In the genomic region with DNA sequence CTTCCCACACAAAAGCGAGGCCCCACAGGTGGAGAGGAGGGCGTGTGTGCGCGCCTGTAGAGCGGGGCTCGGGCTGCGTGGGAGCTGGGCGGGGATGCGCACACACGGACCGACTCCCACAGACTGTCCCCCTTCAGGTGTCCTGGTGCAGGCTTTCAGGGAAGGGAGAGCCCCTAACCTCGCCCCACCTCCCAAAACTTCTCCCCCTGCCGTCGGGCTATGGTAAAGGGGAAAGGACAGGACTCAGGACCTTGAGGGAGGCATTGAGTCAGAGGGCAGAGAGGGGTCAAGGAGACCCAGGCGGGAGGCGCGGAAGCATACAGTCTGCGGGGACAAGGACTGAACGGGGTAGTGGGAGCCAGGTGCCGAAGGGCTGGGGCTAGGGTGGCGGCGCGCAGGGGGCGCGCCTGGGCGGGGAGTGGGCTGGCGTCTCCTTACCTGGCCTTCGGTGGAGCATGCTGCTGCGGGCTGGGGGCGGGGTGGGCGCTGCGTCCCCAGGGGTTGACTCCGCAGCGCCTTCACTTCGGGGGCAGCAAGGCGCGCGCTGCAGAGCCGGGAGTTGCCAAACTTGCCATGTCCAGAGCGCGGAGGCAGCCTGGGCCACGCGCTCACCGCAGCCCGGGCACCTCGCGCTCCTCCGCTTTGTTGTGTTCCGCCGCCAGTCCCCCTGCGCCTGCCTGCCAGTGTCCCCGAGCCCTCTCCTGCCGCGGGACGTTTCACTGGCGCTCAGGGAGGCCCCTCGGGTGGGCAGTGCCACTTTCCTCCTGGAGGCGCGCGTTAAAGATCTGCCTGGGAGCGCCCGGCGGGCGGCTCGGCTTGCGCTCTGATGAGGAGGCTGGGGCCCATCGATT, we compare ENCODE assay signal across 7 cellular contexts.
DNase-seq lines count a peak whose midpoint lies in the region; ATAC-seq and TF ChIP-seq lines count a peak whose summit lies in the region.

No MANE protein-coding gene starts in this region.

- no peaks in the 10 kb centered on the region for H3K36me3 Mint-ChIP-seq in brain
- no peaks in the 10 kb centered on the region for H3K36me3 Mint-ChIP-seq in activated CD8-positive, alpha-beta memory T cell treated with anti-CD3 and anti-CD28 coated beads, Interleukin-2, amount 10 ng/mL, durations not matched to agents 7 days and 5 days

- no peak overlapping the region for H3K9ac ChIP-seq in HUES6 (ENCODE audit: low read length)

- peaks cover 7% of the 10 kb centered on the region for H3K27me3 Mint-ChIP-seq in brain
- peaks cover 13% of the 10 kb centered on the region for H3K27me3 Mint-ChIP-seq in activated CD8-positive, alpha-beta memory T cell treated with anti-CD3 and anti-CD28 coated beads, Interleukin-2, amount 10 ng/mL, durations not matched to agents 7 days and 5 days

- H3K27ac Mint-ChIP-seq in brain = peak overlapping the region in 4 of 5 experiments; percentile 67 to 90 (median 84)
- no peak overlapping the region for H3K27ac Mint-ChIP-seq in activated CD8-positive, alpha-beta memory T cell treated with anti-CD3 and anti-CD28 coated beads, Interleukin-2, amount 10 ng/mL, durations not matched to agents 7 days and 5 days

- H3K9me3 ChIP-seq in HUES6 (ENCODE audit: control insufficient read depth, insufficient read depth, low read depth, low read length) (no peaks in the 10 kb centered on the region), thymus (ENCODE audit: control insufficient read depth) (no peaks in the 10 kb centered on the region)

- CTCF ChIA-PET in activated CD8-positive, alpha-beta memory T cell treated with anti-CD3 and anti-CD28 coated beads, Interleukin-2, amount 10 ng/mL, durations not matched to agents 7 days and 5 days (lab: Charles Lee) = no interaction called here

- H3K4me3 ChIP-seq in HUES6 (ENCODE audit: low read depth, low read length) (peak overlapping the region; percentile 86), thymus (ENCODE audit: low read length) (peak overlapping the region; percentile 9)

- peaks cover 18% of the 10 kb centered on the region for H3K27me3 ChIP-seq in HUES6 (ENCODE audit: control insufficient read depth, insufficient read depth, low read length)
- peaks cover 13% of the 10 kb centered on the region for H3K27me3 ChIP-seq in thymus (ENCODE audit: control insufficient read depth, insufficient read depth)

- no peak for ATAC-seq in activated CD8-positive, alpha-beta memory T cell treated with anti-CD3 and anti-CD28 coated beads, Interleukin-2, amount 10 ng/mL, durations not matched to agents 7 days and 5 days

- 4% methylated on average over 67 of the region's 67 CpGs for WGBS in thymus

- no peak for TF ChIP-seq POLR2A in erythroblast (IDR thresholded peaks at IDR 0.05; ENCODE audit: low read length)

- peaks cover 53% of the 10 kb centered on the region for H3K4me1 Mint-ChIP-seq in brain
- H3K4me1 Mint-ChIP-seq in activated CD8-positive, alpha-beta memory T cell treated with anti-CD3 and anti-CD28 coated beads, Interleukin-2, amount 10 ng/mL, durations not matched to agents 7 days and 5 days = no peaks in the 10 kb centered on the region

- H3K4me1 ChIP-seq in HUES6 (ENCODE audit: control insufficient read depth, insufficient read depth, low read length) (peaks cover 4% of the 10 kb centered on the region; the same call in 1 of the 2 replicates), thymus (ENCODE audit: control insufficient read depth, insufficient read depth, low read length) (no peaks in the 10 kb centered on the region)

- DNase-seq in iris pigment epithelial cell (ENCODE audit: low read depth) (peak; percentile 41), NCI-H446 treated with DMSO at 0.1 percent for 48 hours (lab: John Stamatoyannopoulos, UW) (no peak), erythroblast (lab: John Stamatoyannopoulos, UW) (no peak)
- no peak for DNase-seq in activated CD8-positive, alpha-beta memory T cell treated with anti-CD3 and anti-CD28 coated beads, Interleukin-2, amount 10 ng/mL, durations not matched to agents 7 days and 5 days

- H3K36me3 ChIP-seq in HUES6 (ENCODE audit: control insufficient read depth, insufficient read depth, low read length) = no peaks in the 10 kb centered on the region
- no peaks in the 10 kb centered on the region for H3K36me3 ChIP-seq in thymus (ENCODE audit: control insufficient read depth, insufficient read depth)

- TF ChIP-seq CTCF in brain (conservative IDR thresholded peaks at IDR 0.05) = peak; percentile 14 to 48

- peak overlapping the region; percentile 77 to 92 (median 83) for H3K4me3 Mint-ChIP-seq in brain
- no peak overlapping the region for H3K4me3 Mint-ChIP-seq in activated CD8-positive, alpha-beta memory T cell treated with anti-CD3 and anti-CD28 coated beads, Interleukin-2, amount 10 ng/mL, durations not matched to agents 7 days and 5 days

- no peaks in the 10 kb centered on the region for H3K9me3 Mint-ChIP-seq in brain
- no peaks in the 10 kb centered on the region for H3K9me3 Mint-ChIP-seq in activated CD8-positive, alpha-beta memory T cell treated with anti-CD3 and anti-CD28 coated beads, Interleukin-2, amount 10 ng/mL, durations not matched to agents 7 days and 5 days (ENCODE audit: low read depth)

- H3K27ac ChIP-seq in HUES6 (ENCODE audit: low read depth, low read length) = no peak overlapping the region
- no peak overlapping the region for H3K27ac ChIP-seq in thymus (ENCODE audit: low read depth)
